In genomic region chr15:26676115-26676514, GRCh38 we compare ENCODE assay signal across 2 cellular contexts.
TF ChIP-seq lines count a peak whose summit lies in the region.

No MANE protein-coding gene starts in this region.

TF ChIP-seq in GM23338, 12 proteins besides CTCF, POLR2A, EP300 and RAD21:
- TF ChIP-seq EZH2 (IDR thresholded peaks at IDR 0.05; ENCODE audit: low read depth, unreplicated experiment) (no peak), NANOG (IDR thresholded peaks at IDR 0.05; ENCODE audit: borderline replicate concordance) (no peak), ZNF462 (CRISPR knock-in tag; IDR thresholded peaks at IDR 0.05) (no peak), JUNB (IDR thresholded peaks at IDR 0.05; ENCODE audit: unreplicated experiment) (no peak), POLR2AphosphoS5 (IDR thresholded peaks at IDR 0.05; ENCODE audit: low read depth) (no peak), CREB1 (CRISPR knock-in tag; IDR thresholded peaks at IDR 0.05; ENCODE audit: low read depth) (no peak), ZNF114 (CRISPR knock-in tag; IDR thresholded peaks at IDR 0.05) (no peak), EZH2phosphoT487 (IDR thresholded peaks at IDR 0.05; ENCODE audit: unreplicated experiment) (no peak), STAT1 (IDR thresholded peaks at IDR 0.05; ENCODE audit: unreplicated experiment) (no peak), ZNF331 (CRISPR knock-in tag; IDR thresholded peaks at IDR 0.05; ENCODE audit: low read depth) (no peak)
- TF ChIP-seq, protein P1, sequence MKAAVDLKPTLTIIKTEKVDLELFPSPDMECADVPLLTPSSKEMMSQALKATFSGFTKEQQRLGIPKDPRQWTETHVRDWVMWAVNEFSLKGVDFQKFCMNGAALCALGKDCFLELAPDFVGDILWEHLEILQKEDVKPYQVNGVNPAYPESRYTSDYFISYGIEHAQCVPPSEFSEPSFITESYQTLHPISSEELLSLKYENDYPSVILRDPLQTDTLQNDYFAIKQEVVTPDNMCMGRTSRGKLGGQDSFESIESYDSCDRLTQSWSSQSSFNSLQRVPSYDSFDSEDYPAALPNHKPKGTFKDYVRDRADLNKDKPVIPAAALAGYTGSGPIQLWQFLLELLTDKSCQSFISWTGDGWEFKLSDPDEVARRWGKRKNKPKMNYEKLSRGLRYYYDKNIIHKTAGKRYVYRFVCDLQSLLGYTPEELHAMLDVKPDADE (IDR thresholded peaks at IDR 0.05), result no peak
- TF ChIP-seq, protein P2, sequence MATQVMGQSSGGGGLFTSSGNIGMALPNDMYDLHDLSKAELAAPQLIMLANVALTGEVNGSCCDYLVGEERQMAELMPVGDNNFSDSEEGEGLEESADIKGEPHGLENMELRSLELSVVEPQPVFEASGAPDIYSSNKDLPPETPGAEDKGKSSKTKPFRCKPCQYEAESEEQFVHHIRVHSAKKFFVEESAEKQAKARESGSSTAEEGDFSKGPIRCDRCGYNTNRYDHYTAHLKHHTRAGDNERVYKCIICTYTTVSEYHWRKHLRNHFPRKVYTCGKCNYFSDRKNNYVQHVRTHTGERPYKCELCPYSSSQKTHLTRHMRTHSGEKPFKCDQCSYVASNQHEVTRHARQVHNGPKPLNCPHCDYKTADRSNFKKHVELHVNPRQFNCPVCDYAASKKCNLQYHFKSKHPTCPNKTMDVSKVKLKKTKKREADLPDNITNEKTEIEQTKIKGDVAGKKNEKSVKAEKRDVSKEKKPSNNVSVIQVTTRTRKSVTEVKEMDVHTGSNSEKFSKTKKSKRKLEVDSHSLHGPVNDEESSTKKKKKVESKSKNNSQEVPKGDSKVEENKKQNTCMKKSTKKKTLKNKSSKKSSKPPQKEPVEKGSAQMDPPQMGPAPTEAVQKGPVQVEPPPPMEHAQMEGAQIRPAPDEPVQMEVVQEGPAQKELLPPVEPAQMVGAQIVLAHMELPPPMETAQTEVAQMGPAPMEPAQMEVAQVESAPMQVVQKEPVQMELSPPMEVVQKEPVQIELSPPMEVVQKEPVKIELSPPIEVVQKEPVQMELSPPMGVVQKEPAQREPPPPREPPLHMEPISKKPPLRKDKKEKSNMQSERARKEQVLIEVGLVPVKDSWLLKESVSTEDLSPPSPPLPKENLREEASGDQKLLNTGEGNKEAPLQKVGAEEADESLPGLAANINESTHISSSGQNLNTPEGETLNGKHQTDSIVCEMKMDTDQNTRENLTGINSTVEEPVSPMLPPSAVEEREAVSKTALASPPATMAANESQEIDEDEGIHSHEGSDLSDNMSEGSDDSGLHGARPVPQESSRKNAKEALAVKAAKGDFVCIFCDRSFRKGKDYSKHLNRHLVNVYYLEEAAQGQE (IDR thresholded peaks at IDR 0.05; ENCODE audit: unreplicated experiment), result no peak
TF ChIP-seq in GM23338: peak in this region for 0.

TF ChIP-seq in H1, 55 proteins besides CTCF, POLR2A, EP300 and RAD21:
- TF ChIP-seq TAF7 (optimal IDR thresholded peaks at IDR 0.05; ENCODE audit: borderline replicate concordance, low read depth, low read length), result no peak
- no peak for TF ChIP-seq SIN3A (conservative IDR thresholded peaks at IDR 0.05 in 1 of 2, IDR thresholded peaks at IDR 0.05 in 1 of 2; ENCODE audit: low read depth in 1 of 2, low read length in 2 of 2)
- no peak for TF ChIP-seq GTF2F1 (IDR thresholded peaks at IDR 0.05; ENCODE audit: borderline replicate concordance, low read depth, low read length)
- TF ChIP-seq BACH1 (IDR thresholded peaks at IDR 0.05; ENCODE audit: low read length), result no peak
